Comparison of ENCODE assay signal across 9 cellular contexts in the genomic region with DNA sequence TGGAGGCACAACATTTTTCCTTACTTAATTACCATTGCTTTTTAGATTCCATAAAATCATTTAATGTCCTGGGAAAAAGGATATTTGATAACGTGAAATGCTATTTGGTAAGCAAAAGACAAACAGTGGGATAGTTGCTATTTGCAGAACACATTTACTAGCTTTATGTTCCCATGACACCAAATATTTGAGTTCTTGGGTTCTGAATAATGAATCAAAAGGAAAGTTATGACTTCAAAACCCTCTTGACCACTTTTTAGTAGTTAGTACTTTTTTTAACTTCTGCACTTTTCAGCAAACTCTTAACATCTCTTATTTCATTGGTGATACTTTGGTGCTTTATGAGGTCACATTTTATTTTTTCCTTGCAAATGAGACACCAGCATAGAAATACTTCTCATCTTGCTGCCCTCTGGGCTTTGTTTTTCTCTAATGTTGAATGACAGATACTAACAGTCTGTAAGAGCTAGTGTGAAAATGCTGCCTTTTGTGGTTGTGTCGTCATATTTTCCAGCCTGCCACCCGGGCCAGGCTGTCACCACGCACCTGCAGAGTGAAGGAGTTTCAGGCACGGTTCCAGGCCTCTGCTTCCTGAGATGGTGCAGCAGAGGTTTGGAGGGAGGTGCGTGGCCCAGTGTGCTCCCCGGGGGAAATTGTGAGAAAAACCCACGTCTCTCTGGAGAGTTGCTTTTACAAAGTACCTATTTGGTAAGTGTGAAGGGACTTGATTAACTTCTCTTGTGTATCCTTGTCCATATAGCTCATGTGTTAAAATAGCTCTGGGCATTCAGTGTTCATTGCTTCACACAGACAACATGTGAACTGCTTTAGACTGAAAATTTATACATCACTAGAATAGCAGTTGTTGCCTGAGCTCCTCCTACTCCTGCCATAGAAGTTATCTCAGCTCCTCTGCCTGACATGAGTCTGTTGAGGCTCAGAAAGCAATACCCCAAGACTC. TPM values are rescaled to one million over a fixed set of nuclear protein-coding genes. Genes with fewer than 3 reads are reported as not detected.
DNase-seq lines count a peak whose midpoint lies in the region; ATAC-seq, FAIRE-seq and TF ChIP-seq lines count a peak whose summit lies in the region.
"Had no signal": no experiment of that assay in that cellular context is flagged by ENCODE, and none has a peak within 500 bp of the region (broad histone marks: within the 10 kb centered on the region; RNA-seq: fewer than 3 reads in every experiment).

No MANE protein-coding gene starts in this region.

- no peak for TF ChIP-seq CTCF in mammary epithelial cell (conservative IDR thresholded peaks at IDR 0.05 in 1 of 2, IDR thresholded peaks at IDR 0.05 in 1 of 2; ENCODE audit: extremely low read depth in 1 of 2, insufficient read depth in 1 of 2, low read depth in 1 of 2, low read length in 2 of 2)
- no peak for TF ChIP-seq CTCF in tibial artery (IDR thresholded peaks at IDR 0.05)

- no peak for FAIRE-seq in small intestine (lab: Jason Lieb, UNC)

- 41 to 49% (median 45%) methylated on average over 8 of the region's 8 CpGs for WGBS in small intestine, 3 donors
- 30% methylated on average over 5 of the region's 8 CpGs for WGBS in mammary epithelial cell (ENCODE audit: low coverage, missing lambda C conversion rate)

- H3K4me1 ChIP-seq in small intestine (ENCODE audit: control insufficient read depth in 2 of 2, insufficient read depth in 1 of 2, low read depth in 1 of 2, low read length in 1 of 2) = no peaks in the 10 kb centered on the region
- H3K4me1 ChIP-seq in mammary epithelial cell (ENCODE audit: insufficient read depth, low read length) = no peaks in the 10 kb centered on the region
- no peaks in the 10 kb centered on the region for H3K4me1 ChIP-seq in tibial artery

- no peak overlapping the region for H2AFZ ChIP-seq in mammary epithelial cell (ENCODE audit: low read depth, low read length)

- no peaks in the 10 kb centered on the region for H4K20me1 ChIP-seq in mammary epithelial cell (ENCODE audit: insufficient read depth, low read length)

- H3K36me3 ChIP-seq in small intestine (ENCODE audit: control insufficient read depth in 2 of 2, insufficient read depth in 2 of 2, low read length in 2 of 2) (no peaks in the 10 kb centered on the region), mammary epithelial cell (ENCODE audit: insufficient read depth, low read length) (no peaks in the 10 kb centered on the region), tibial artery (no peaks in the 10 kb centered on the region)
- H3K36me3 ChIP-seq: neutrophil had no signal

- H3K9me3 ChIP-seq in small intestine (ENCODE audit: control insufficient read depth, low read depth) (no peaks in the 10 kb centered on the region), mammary epithelial cell (replicated peaks; ENCODE audit: insufficient read depth, low read length) (no peaks in the 10 kb centered on the region), tibial artery (no peaks in the 10 kb centered on the region)
- H3K9me3 ChIP-seq: neutrophil had no signal

- H3K4me2 ChIP-seq in mammary epithelial cell (ENCODE audit: insufficient read depth, low read depth, low read length) = no peak overlapping the region

- H3K27ac ChIP-seq in small intestine (ENCODE audit: low read depth in 1 of 2, low read length in 1 of 2) (no peak overlapping the region), mammary epithelial cell (ENCODE audit: insufficient read depth, low read depth, low read length) (no peak overlapping the region), tibial artery (no peak overlapping the region)
- H3K27ac ChIP-seq: neutrophil had no signal

- H3K4me3 ChIP-seq in small intestine (ENCODE audit: low read depth in 1 of 2, low read length in 2 of 2) (no peak overlapping the region), mammary epithelial cell (replicated peaks in 1 of 3; ENCODE audit: insufficient read depth in 1 of 3, low read depth in 2 of 3, low read length in 3 of 3) (no peak overlapping the region), tibial artery (no peak overlapping the region)

- H3K9ac ChIP-seq in mammary epithelial cell (ENCODE audit: insufficient read depth, low read length) = no peak overlapping the region

- CTCF ChIA-PET in mammary epithelial cell (lab: Charles Lee; ENCODE audit: low non-redundant PET) = no interaction called here

- DNase-seq in A172 (ENCODE audit: low spot score) (peak; percentile 5), small intestine (peak; percentile 0), mammary epithelial cell (no peak), tibial artery (no peak), NCI-H146 treated with DMSO at 0.1 percent for 48 hours (lab: John Stamatoyannopoulos, UW; ENCODE audit: unreplicated experiment) (no peak)
- peak; percentile 83 for DNase-seq in activated CD8-positive, alpha-beta memory T cell treated with anti-CD3 and anti-CD28 coated beads for 24 hours

- H3K79me2 ChIP-seq in mammary epithelial cell (ENCODE audit: insufficient read depth, low read length) = no peaks in the 10 kb centered on the region

- in situ Hi-C loops in mammary epithelial cell (cut with MboI; ENCODE audit: low sequenced_read_pairs in 2 of 2) = no loop called here

- H3K27me3 ChIP-seq in small intestine (ENCODE audit: control insufficient read depth in 2 of 2, insufficient read depth in 2 of 2, low read length in 2 of 2) (no peaks in the 10 kb centered on the region), mammary epithelial cell (ENCODE audit: insufficient read depth, low read length) (no peaks in the 10 kb centered on the region), tibial artery (no peaks in the 10 kb centered on the region)
- H3K27me3 ChIP-seq: neutrophil had no signal

- dilution Hi-C loops in mammary epithelial cell (cut with HindIII; ENCODE audit: low sequenced_read_pairs) = no loop called here

- intact Hi-C loops in mammary epithelial cell (cut with micrococcal nuclease) = no loop called here
- intact Hi-C loops in tibial artery (cut with DNase I; ENCODE audit: low total_unique reads) = no loop called here

- ATAC-seq in GM19351 (IDR thresholded peaks at IDR 0.05; ENCODE audit: unreplicated experiment) = peak; percentile 79
- peak; percentile 84 for ATAC-seq in HG03432 (IDR thresholded peaks at IDR 0.05; ENCODE audit: unreplicated experiment)

- BruUV-seq in mammary epithelial cell (replicated peaks; lab: Mats Ljungman, UMichigan) = no TSS peak

RNA-seq across cellular contexts. Expression of a gene that starts 34.7 kb away (rescaled TPM):
- total RNA-seq in A172 (2014; rRNA removed; shearing (Covaris generic)) = 34.4 and 55.9 TPM in 2 replicates
- polyA plus RNA-seq in small intestine = 10 to 100 TPM; 18.2 to 36.2 (median 25.4) TPM
- total RNA-seq in mammary epithelial cell = 10 to 100 TPM; 19.8 to 23.8 TPM
- 19.0 TPM for polyA plus RNA-seq in mammary epithelial cell
- polyA minus RNA-seq in mammary epithelial cell = 37.5 TPM

Comparison
In these comparisons a context has a peak if more than half of its experiments do, and no peak if none do; other contexts are left out.
1. DNase-seq: peak in A172 (single experiment), activated CD8-positive, alpha-beta memory T cell treated with anti-CD3 and anti-CD28 coated beads for 24 hours (single experiment) and small intestine (single experiment); none in mammary epithelial cell (single experiment), tibial artery (0 of 2) and NCI-H146 treated with DMSO at 0.1 percent for 48 hours (single experiment).